ENCODE assay signal across 21 cellular contexts in genomic region chr5:52864884-52865283, GRCh38.
DNase-seq lines count a peak whose midpoint lies in the region; ATAC-seq and TF ChIP-seq lines count a peak whose summit lies in the region.
"Had no signal": no experiment of that assay in that cellular context is flagged by ENCODE, and none has a peak within 500 bp of the region (broad histone marks: within the 10 kb centered on the region; RNA-seq: fewer than 3 reads in every experiment).

No MANE protein-coding gene starts in this region.

- no peaks in the 10 kb centered on the region for H3K9me3 ChIP-seq in gastroesophageal sphincter
- H3K9me3 ChIP-seq in smooth muscle cell (replicated peaks; ENCODE audit: low read depth), result no peaks in the 10 kb centered on the region
- H3K9me3 ChIP-seq: heart left ventricle, neutrophil had no signal

- H3K4me3 ChIP-seq in astrocyte of the spinal cord (ENCODE audit: low read depth, low read length) (no peak overlapping the region), gastroesophageal sphincter (no peak overlapping the region), smooth muscle cell (no peak overlapping the region), H7 (ENCODE audit: insufficient read depth, low read depth, low read length) (no peak overlapping the region)
- H3K4me3 ChIP-seq: heart left ventricle had no signal

- H3K9ac ChIP-seq in smooth muscle cell (ENCODE audit: low read depth), result peak overlapping the region; percentile 14

- H4K20me1 ChIP-seq in smooth muscle cell (ENCODE audit: low read depth), result no peaks in the 10 kb centered on the region

- peaks cover 20% of the 10 kb centered on the region for H3K79me2 ChIP-seq in smooth muscle cell (ENCODE audit: low read depth)

- H3K27me3 ChIP-seq in gastroesophageal sphincter (no peaks in the 10 kb centered on the region), smooth muscle cell (ENCODE audit: low read depth) (no peaks in the 10 kb centered on the region), H7 (ENCODE audit: control insufficient read depth, insufficient read depth, low read length) (no peaks in the 10 kb centered on the region)
- H3K27me3 ChIP-seq: heart left ventricle, neutrophil had no signal

- in situ Hi-C loops in astrocyte of the spinal cord (cut with HindIII; ENCODE audit: low sequenced_read_pairs), result no loop called here

- no peak for TF ChIP-seq EP300 in gastroesophageal sphincter (IDR thresholded peaks at IDR 0.05)

- 23 to 36% methylated on average over 3 of the region's 3 CpGs for WGBS in gastroesophageal sphincter (ENCODE audit: low coverage in 1 of 2), 2 donors
- WGBS in smooth muscle cell (ENCODE audit: low lambda C conversion rate), result 16% methylated on average over 3 of the region's 3 CpGs

- H3K4me1 ChIP-seq in gastroesophageal sphincter (peaks cover 10 to 72% (median 16%) of the 10 kb centered on the region in 3 donors), smooth muscle cell (ENCODE audit: low read depth) (peaks cover 14% of the 10 kb centered on the region)

- no peak for TF ChIP-seq POLR2A in gastroesophageal sphincter (IDR thresholded peaks at IDR 0.05)

- DNase-seq in HCEC 1CT (peak; percentile 86), astrocyte of the spinal cord (ENCODE audit: low read depth, low spot score) (peak; percentile 9), smooth muscle cell (lab: John Stamatoyannopoulos, UW; ENCODE audit: unreplicated experiment) (no peak), RPMI8226 (no peak), H7 (no peak), mucosa of gallbladder (ENCODE audit: low spot score) (no peak), NOMO-1 (lab: John Stamatoyannopoulos, UW; ENCODE audit: unreplicated experiment in 2 of 2) (no peak)
- DNase-seq: activated CD4-positive, alpha-beta T cell treated with anti-CD3 and anti-CD28 coated beads for 4 hours; activated naive CD8-positive, alpha-beta T cell treated with anti-CD3 and anti-CD28 coated beads, Interleukin-2, amount 50 U/mL, for 24 hours; central memory CD4-positive, alpha-beta T cell; effector memory CD8-positive, alpha-beta T cell; heart left ventricle; NCI-H187; NCI-H2227 treated with DMSO at 0.1 percent for 48 hours; NCI-H774; SHP77; T-cell had no signal

- H2AFZ ChIP-seq in smooth muscle cell (ENCODE audit: low read depth), result no peak overlapping the region

- TF ChIP-seq CTCF in astrocyte of the spinal cord (IDR thresholded peaks at IDR 0.05; ENCODE audit: low read depth, low read length) (no peak), gastroesophageal sphincter (IDR thresholded peaks at IDR 0.05) (no peak), smooth muscle cell (IDR thresholded peaks at IDR 0.05; ENCODE audit: borderline replicate concordance, insufficient read depth, poor library complexity, severe bottlenecking) (no peak)

- peaks cover 16% of the 10 kb centered on the region for H3F3A ChIP-seq in smooth muscle cell (ENCODE audit: low read depth)

- no peak for ATAC-seq in gastroesophageal sphincter
- ATAC-seq: activated naive CD8-positive, alpha-beta T cell treated with anti-CD3 and anti-CD28 coated beads, Interleukin-2, amount 50 U/mL, for 24 hours; activated T-helper 17 cell treated with anti-CD3 and anti-CD28 coated beads, Interleukin-2, amount 50 U/mL, for 72 hours; effector memory CD8-positive, alpha-beta T cell; T-cell had no signal

- H3K36me3 ChIP-seq in gastroesophageal sphincter, result peaks cover 0 to 45% of the 10 kb centered on the region in 2 donors
- H3K36me3 ChIP-seq in smooth muscle cell (ENCODE audit: low read depth), result no peaks in the 10 kb centered on the region
- H3K36me3 ChIP-seq in H7 (replicated peaks; ENCODE audit: control insufficient read depth, insufficient read depth, low read length), result no peaks in the 10 kb centered on the region
- H3K36me3 ChIP-seq: neutrophil had no signal

- H3K27ac ChIP-seq in gastroesophageal sphincter (peak overlapping the region; percentile 78 to 82 (median 80)), smooth muscle cell (ENCODE audit: low read depth) (peak overlapping the region; percentile 95)
- H3K27ac ChIP-seq: HL-60, neutrophil had no signal

- H3K4me2 ChIP-seq in smooth muscle cell, result peak overlapping the region; percentile 69

Comparison
In these comparisons a context has a peak if more than half of its experiments do, and no peak if none do; other contexts are left out.
1. DNase-seq: peak in HCEC 1CT (single experiment) and astrocyte of the spinal cord (single experiment); none in smooth muscle cell (single experiment), RPMI8226 (single experiment), H7 (single experiment), mucosa of gallbladder (single experiment) and NOMO-1 (0 of 2).